8 cellular contexts compared by ENCODE assay signal in genomic region chr11:47176328-47177228, GRCh38. TPM values are rescaled to one million over a fixed set of nuclear protein-coding genes. Genes with fewer than 3 reads are reported as not detected.
DNase-seq lines count a peak whose midpoint lies in the region; ATAC-seq and TF ChIP-seq lines count a peak whose summit lies in the region.

Gene ARFGAP2 (minus strand): TSS chr11:47176879. CDS start chr11:47176853, 26 bp downstream.

- no peaks in the 10 kb centered on the region for H3K9me2 ChIP-seq in PC-9 (ENCODE audit: insufficient read depth)

- POLR2A ChIA-PET in PC-9 (lab: Charles Lee; ENCODE audit: unreplicated experiment): no interaction called here

- peaks cover 20% of the 10 kb centered on the region; the same call in 1 of the 2 replicates for H3K36me3 ChIP-seq in PC-9 (ENCODE audit: low read depth)
- peaks cover 63% of the 10 kb centered on the region for H3K36me3 ChIP-seq in muscle layer of colon (ENCODE audit: insufficient read depth, low read length)

- ATAC-seq in GM21723 (IDR thresholded peaks at IDR 0.05; ENCODE audit: unreplicated experiment): peak; percentile 81

- H3K4me3 ChIP-seq in PC-9: peak within 1 kb of the TSS; percentile 95
- peak within 1 kb of the TSS; percentile 69 to 87 for H3K4me3 ChIP-seq in muscle layer of colon (ENCODE audit: low read depth in 1 of 2, low read length in 2 of 2)

- H3K27ac Mint-ChIP-seq in activated T-cell treated with anti-CD3 and anti-CD28 coated beads, Interleukin-2, amount 50 U/mL, for 24 hours: peak within 1 kb of the TSS; percentile 100

- H2AFZ ChIP-seq in PC-9: peak within 1 kb of the TSS; percentile 96

- H3K27me3 Mint-ChIP-seq in activated T-cell treated with anti-CD3 and anti-CD28 coated beads, Interleukin-2, amount 50 U/mL, for 24 hours: no peaks in the 10 kb centered on the region

- DNase-seq in DMS79 (lab: John Stamatoyannopoulos, UW): peak; percentile 88
- DNase-seq in KBM-7: peak; percentile 96
- DNase-seq in PC-9: peak; percentile 85 to 97
- DNase-seq in activated T-cell treated with anti-CD3 and anti-CD28 coated beads, Interleukin-2, amount 50 U/mL, for 24 hours: peak; percentile 96
- peak; percentile 98 to 99 for DNase-seq in erythroblast (lab: John Stamatoyannopoulos, UW)
- DNase-seq in stimulated activated CD8-positive, alpha-beta memory T cell treated with anti-CD3 and anti-CD28 coated beads, Interleukin-7, amount 100 ng/mL, for 1 hour (ENCODE audit: low read depth in 2 of 2): peak; percentile 87 to 90

- CTCF ChIA-PET in PC-9 (lab: Charles Lee): interaction anchor here (0.6 to 1.8 kb wide), 3 partner anchors 38 to 178 kb away, joined by 6 to 8 read pairs (median 6); partner anchors contain the start of gene DDB2

- no peaks in the 10 kb centered on the region for H3K9me3 Mint-ChIP-seq in activated T-cell treated with anti-CD3 and anti-CD28 coated beads, Interleukin-2, amount 50 U/mL, for 24 hours

- peak within 1 kb of the TSS; percentile 77 for H3K27ac ChIP-seq in PC-9
- H3K27ac ChIP-seq in muscle layer of colon (ENCODE audit: low read depth, low read length): peak within 1 kb of the TSS; percentile 97

- H3K27me3 ChIP-seq in PC-9 (ENCODE audit: insufficient read depth, low read depth) (no peaks in the 10 kb centered on the region), muscle layer of colon (ENCODE audit: control insufficient read depth in 1 of 2, insufficient read depth in 2 of 2, low read length in 2 of 2) (no peaks in the 10 kb centered on the region)

- peak within 1 kb of the TSS; percentile 78 for H3K9ac ChIP-seq in muscle layer of colon (ENCODE audit: low read length)

- H3K4me3 Mint-ChIP-seq in activated T-cell treated with anti-CD3 and anti-CD28 coated beads, Interleukin-2, amount 50 U/mL, for 24 hours: peak within 1 kb of the TSS; percentile 93

- H4K20me1 ChIP-seq in PC-9 (ENCODE audit: insufficient read depth): peaks cover 23% of the 10 kb centered on the region

- H3K4me2 ChIP-seq in PC-9: peak within 1 kb of the TSS; percentile 95

- TF ChIP-seq POLR2A in erythroblast (IDR thresholded peaks at IDR 0.05; ENCODE audit: low read length): peak; percentile 78

- H3K36me3 Mint-ChIP-seq in activated T-cell treated with anti-CD3 and anti-CD28 coated beads, Interleukin-2, amount 50 U/mL, for 24 hours (ENCODE audit: low read depth): peaks cover 50% of the 10 kb centered on the region

- H3K4me1 ChIP-seq in PC-9 (replicated peaks; ENCODE audit: insufficient read depth) (peaks cover 12% of the 10 kb centered on the region), muscle layer of colon (ENCODE audit: insufficient read depth, low read length) (peaks cover 55% of the 10 kb centered on the region)

- H3K4me1 Mint-ChIP-seq in activated T-cell treated with anti-CD3 and anti-CD28 coated beads, Interleukin-2, amount 50 U/mL, for 24 hours (ENCODE audit: low read depth): peaks cover 48% of the 10 kb centered on the region

- peaks cover 38% of the 10 kb centered on the region for H3F3A ChIP-seq in PC-9 (ENCODE audit: insufficient read depth, low read depth)

- in situ Hi-C loops in KBM-7 (cut with MboI; ENCODE audit: low pct_unique_long_range_greater_than_20kb, low sequenced_read_pairs): no loop called here

- BruUV-seq in PC-9 (replicated peaks; lab: Mats Ljungman, UMichigan): no TSS peak

- no peak for TF ChIP-seq CTCF in PC-9 (conservative IDR thresholded peaks at IDR 0.05)

- H3K79me2 ChIP-seq in PC-9 (ENCODE audit: low read depth): peaks cover 45% of the 10 kb centered on the region

- H3K9me3 ChIP-seq in PC-9 (ENCODE audit: insufficient read depth, low read depth) (no peaks in the 10 kb centered on the region), muscle layer of colon (ENCODE audit: low read length) (no peaks in the 10 kb centered on the region)

- intact Hi-C loops in PC-9 (cut with micrococcal nuclease; ENCODE audit: unreplicated experiment): loop anchor here (1.0 to 2.0 kb wide), 7 partner anchors 18 to 232 kb away; partner anchors contain the start of genes ACP2 and SLC39A13

RNA-seq across cellular contexts. Expression of gene ARFGAP2, which starts in this region (rescaled TPM):
- total RNA-seq in PC-9 (2021): 122 and 130 TPM in 2 replicates

Comparison
In these comparisons a context has a peak if more than half of its experiments do, and no peak if none do; other contexts are left out.
1. Peak in every context shown above with its lines: DNase-seq, ATAC-seq, H3K4me3 ChIP-seq and H3K27ac ChIP-seq.